Comparison of ENCODE assay signal across 8 cellular contexts in the genomic region with DNA sequence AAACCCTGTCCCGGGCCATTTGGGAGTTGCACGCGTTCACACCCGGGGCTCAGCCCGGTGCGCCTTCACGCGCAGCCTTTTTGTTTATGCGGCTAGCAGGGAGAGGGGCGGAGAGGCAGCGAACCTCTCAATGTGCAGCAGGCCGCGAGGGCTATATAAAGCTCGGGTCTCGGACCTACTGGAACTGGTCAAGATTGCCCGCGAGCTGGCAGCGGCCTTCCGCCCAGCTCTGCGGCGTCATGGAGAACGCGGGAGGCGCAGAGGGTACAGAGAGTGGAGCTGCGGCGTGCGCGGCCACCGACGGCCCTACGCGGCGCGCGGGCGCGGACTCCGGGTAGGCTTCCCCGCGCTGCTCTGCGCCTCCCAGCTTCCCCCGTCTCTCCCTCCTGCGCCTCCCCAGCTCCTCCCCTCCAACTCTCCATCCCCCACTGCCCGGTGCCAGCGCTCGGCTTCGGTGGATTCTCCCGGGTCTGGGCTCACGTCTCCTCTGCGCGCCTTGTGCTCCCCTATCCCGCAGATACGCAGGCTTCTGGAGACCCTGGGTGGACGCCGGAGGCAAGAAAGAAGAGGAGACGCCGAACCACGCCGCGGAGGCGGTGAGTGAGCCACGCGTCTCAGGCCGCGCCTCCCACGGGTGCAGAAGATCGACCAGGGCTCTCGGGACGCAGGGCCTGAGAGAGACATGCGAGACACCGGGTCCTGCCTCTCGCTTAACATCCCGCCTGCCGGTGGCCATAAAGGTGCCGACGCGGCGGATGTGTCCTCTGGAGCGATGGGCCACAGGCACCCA. TPM values are rescaled to one million over a fixed set of nuclear protein-coding genes. Genes with fewer than 3 reads are reported as not detected.
DNase-seq lines count a peak whose midpoint lies in the region; ATAC-seq, FAIRE-seq and TF ChIP-seq lines count a peak whose summit lies in the region.

RIPPLY2 (plus strand) TSS at position 183 of the 790 bp plus-strand sequence; CDS start at position 240, 57 bp downstream.

- TF ChIP-seq CTCF in activated B cell treated with CpG ODN at 0.5 μM for 24 hours (IDR thresholded peaks at IDR 0.05), result no peak
- TF ChIP-seq CTCF in esophagus squamous epithelium (IDR thresholded peaks at IDR 0.05), result no peak

- H3K9me3 ChIP-seq in esophagus squamous epithelium (no peaks in the 10 kb centered on the region), muscle layer of colon (ENCODE audit: low read length) (no peaks in the 10 kb centered on the region)

- ATAC-seq in Right ventricle myocardium inferior (peak; percentile 59), activated B cell treated with CpG ODN at 0.5 μM for 24 hours (ENCODE audit: low read depth) (peak; percentile 52), HG03045 (IDR thresholded peaks at IDR 0.05; ENCODE audit: unreplicated experiment) (no peak)

- CTCF ChIA-PET in activated B cell treated with CpG ODN at 0.5 μM for 24 hours (lab: Charles Lee), result no interaction called here

- DNase-seq in Right ventricle myocardium inferior (ENCODE audit: missing footprints) (peak; percentile 64), cardiac septum (ENCODE audit: low spot score) (no peak), activated B cell treated with CpG ODN at 0.5 μM for 24 hours (no peak), esophagus squamous epithelium (lab: John Stamatoyannopoulos, UW) (no peak), urothelium cell line (ENCODE audit: low spot score) (peak; percentile 49)

- H3K9me3 Mint-ChIP-seq in IgD-negative memory B cell, result peaks cover 0 to 6% (median 3%) of the 10 kb centered on the region in 3 donors
- no peaks in the 10 kb centered on the region for H3K9me3 Mint-ChIP-seq in activated B cell treated with CpG ODN at 0.5 μM for 24 hours

- no peak for TF ChIP-seq POLR2A in esophagus squamous epithelium (IDR thresholded peaks at IDR 0.05)

- POLR2A ChIA-PET in activated B cell treated with CpG ODN at 0.5 μM for 24 hours (lab: Charles Lee), result no interaction called here

- H3K4me1 ChIP-seq in esophagus squamous epithelium, result peaks cover 11 to 19% (median 11%) of the 10 kb centered on the region in 3 donors
- peaks cover 5% of the 10 kb centered on the region for H3K4me1 ChIP-seq in muscle layer of colon (ENCODE audit: insufficient read depth, low read length)

- 3% methylated on average over 8 to 34 of the region's 79 CpGs for WGBS in esophagus squamous epithelium, 2 donors

- peak within 1 kb of the TSS; percentile 29 to 66 (median 50) for H3K4me3 ChIP-seq in esophagus squamous epithelium
- peak within 1 kb of the TSS; percentile 45 to 62 for H3K4me3 ChIP-seq in muscle layer of colon (ENCODE audit: low read depth in 1 of 2, low read length in 2 of 2)

- H3K36me3 ChIP-seq in esophagus squamous epithelium (no peaks in the 10 kb centered on the region), muscle layer of colon (ENCODE audit: insufficient read depth, low read length) (no peaks in the 10 kb centered on the region)

- FAIRE-seq in urothelium cell line (lab: Jason Lieb, UNC), result no peak

- intact Hi-C loops in Right ventricle myocardium inferior (cut with DNase I), result no loop called here
- intact Hi-C loops in cardiac septum (cut with DNase I), result no loop called here
- intact Hi-C loops in activated B cell treated with CpG ODN at 0.5 μM for 24 hours (cut with micrococcal nuclease), result loop anchor here (10.0 kb wide), 2 partner anchors 659 to 1609 kb away; partner anchors contain the start of genes IBTK, PGM3 and RWDD2A
- intact Hi-C loops in esophagus squamous epithelium (cut with DNase I), result no loop called here

- peak within 1 kb of the TSS; percentile 31 to 89 (median 78) for H3K4me3 Mint-ChIP-seq in IgD-negative memory B cell
- peak within 1 kb of the TSS; percentile 74 for H3K4me3 Mint-ChIP-seq in activated B cell treated with CpG ODN at 0.5 μM for 24 hours

- peaks cover 46% of the 10 kb centered on the region for H3K27me3 Mint-ChIP-seq in IgD-negative memory B cell
- H3K27me3 Mint-ChIP-seq in activated B cell treated with CpG ODN at 0.5 μM for 24 hours, result peaks cover 46% of the 10 kb centered on the region

- H3K27ac ChIP-seq in esophagus squamous epithelium (peak within 1 kb of the TSS in 1 of 4 donors; percentile 10), muscle layer of colon (ENCODE audit: low read depth, low read length) (no peak within 1 kb of the TSS)

- H3K36me3 Mint-ChIP-seq in IgD-negative memory B cell (no peaks in the 10 kb centered on the region), activated B cell treated with CpG ODN at 0.5 μM for 24 hours (ENCODE audit: low read depth) (no peaks in the 10 kb centered on the region)

- no peak within 1 kb of the TSS for H3K27ac Mint-ChIP-seq in IgD-negative memory B cell
- H3K27ac Mint-ChIP-seq in activated B cell treated with CpG ODN at 0.5 μM for 24 hours, result no peak within 1 kb of the TSS

- no peak within 1 kb of the TSS for H3K9ac ChIP-seq in muscle layer of colon (ENCODE audit: low read length)

- H3K27me3 ChIP-seq in esophagus squamous epithelium (peaks cover 0 to 49% (median 0%) of the 10 kb centered on the region in 4 donors), muscle layer of colon (ENCODE audit: control insufficient read depth in 1 of 2, insufficient read depth in 2 of 2, low read length in 2 of 2) (no peaks in the 10 kb centered on the region)

- H3K4me1 Mint-ChIP-seq in IgD-negative memory B cell, result peaks cover 3 to 7% (median 5%) of the 10 kb centered on the region in 3 donors
- H3K4me1 Mint-ChIP-seq in activated B cell treated with CpG ODN at 0.5 μM for 24 hours, result peaks cover 14% of the 10 kb centered on the region

RNA-seq across cellular contexts. Expression of gene RIPPLY2, which starts in this region (rescaled TPM):
- total RNA-seq in Right ventricle myocardium inferior (not detected), cardiac septum (not detected), activated B cell treated with CpG ODN at 0.5 μM for 24 hours (not detected in 2 replicates), esophagus squamous epithelium (1 to 10 TPM in 1 of 4 donors, not detected in 3; 1.1 TPM)
- polyA plus RNA-seq in IgD-negative memory B cell, result not detected

Comparison
In these comparisons a context has a peak if more than half of its experiments do, and no peak if none do; other contexts are left out.
1. Peak in DNase-seq and ATAC-seq in Right ventricle myocardium inferior; RNA of the gene not detected or under 1 TPM.
2. Peak in ATAC-seq in activated B cell treated with CpG ODN at 0.5 μM for 24 hours; RNA of the gene not detected or under 1 TPM.